12 cellular contexts compared by ENCODE assay signal in genomic region chr12:120132863-120133385, GRCh38. TPM values are rescaled to one million over a fixed set of nuclear protein-coding genes. Genes with fewer than 3 reads are reported as not detected.
DNase-seq lines count a peak whose midpoint lies in the region; ATAC-seq, FAIRE-seq and TF ChIP-seq lines count a peak whose summit lies in the region.
"Had no signal": no experiment of that assay in that cellular context is flagged by ENCODE, and none has a peak within 500 bp of the region (broad histone marks: within the 10 kb centered on the region; RNA-seq: fewer than 3 reads in every experiment).

No MANE protein-coding gene starts in this region.

- TF ChIP-seq CTCF in OCI-LY7 (conservative IDR thresholded peaks at IDR 0.05; ENCODE audit: low read length), result no peak

- peak; percentile 54 for TF ChIP-seq POLR2A in GM12891 (IDR thresholded peaks at IDR 0.05; ENCODE audit: low read depth, low read length)

- peak overlapping the region; percentile 39 for H3K4me3 ChIP-seq in OCI-LY7 (ENCODE audit: low read depth, low read length, poor library complexity, severe bottlenecking)

- H4K20me1 ChIP-seq in OCI-LY7 (ENCODE audit: insufficient read depth, low read length), result no peaks in the 10 kb centered on the region

- H2AFZ ChIP-seq in OCI-LY7 (ENCODE audit: low read length), result no peak overlapping the region

- intact Hi-C loops in OCI-LY7 (cut with micrococcal nuclease; ENCODE audit: unreplicated experiment), result loop anchor here (1.0 to 5.0 kb wide), 3 partner anchors 11 to 46 kb away; no protein-coding TSS in a partner anchor

- ATAC-seq in GM19372 (IDR thresholded peaks at IDR 0.05; ENCODE audit: low read depth, unreplicated experiment) (peak; percentile 94), HG02943 (IDR thresholded peaks at IDR 0.05; ENCODE audit: low read depth, unreplicated experiment) (peak; percentile 89)
- ATAC-seq: CD8-positive, alpha-beta T cell had no signal

- FAIRE-seq in GM12891 (lab: Jason Lieb, UNC), result peak; percentile 95

- no peaks in the 10 kb centered on the region for H3K9me2 ChIP-seq in OCI-LY7 (ENCODE audit: insufficient read depth, low read length)

- CTCF ChIA-PET in OCI-LY7 (lab: Charles Lee; ENCODE audit: unreplicated experiment), result interaction anchor here (0.5 to 0.9 kb wide), 2 partner anchors 20 to 22 kb away, joined by 3 read pairs; no protein-coding TSS in a partner anchor

- H3K27ac ChIP-seq in OCI-LY7 (ENCODE audit: low read depth, low read length, poor library complexity, severe bottlenecking), result peak overlapping the region; percentile 92

- peaks cover 33% of the 10 kb centered on the region for H3K4me1 ChIP-seq in OCI-LY7 (ENCODE audit: insufficient read depth, low read length, poor library complexity, severe bottlenecking)

- peak overlapping the region; percentile 81 for H3K4me2 ChIP-seq in OCI-LY7 (ENCODE audit: low read length)

- POLR2A ChIA-PET in OCI-LY7 (lab: Charles Lee), result interaction anchor here (0.6 to 3.5 kb wide), 12 partner anchors 10 to 192 kb away, joined by 3 to 48 read pairs (median 4); partner anchors contain the start of genes RAB35 and RPLP0

- H3K79me2 ChIP-seq in OCI-LY7 (ENCODE audit: insufficient read depth, low read depth, low read length), result no peaks in the 10 kb centered on the region

- peaks cover 95% of the 10 kb centered on the region for H3K36me3 ChIP-seq in OCI-LY7 (ENCODE audit: insufficient read depth, low read length)

- no peaks in the 10 kb centered on the region for H3K9me3 ChIP-seq in OCI-LY7 (ENCODE audit: low read length)

- no TSS peak for BruUV-seq in OCI-LY7 (replicated peaks; lab: Mats Ljungman, UMichigan)

- DNase-seq in GM12891 (ENCODE audit: insufficient read length, low spot score) (peak; percentile 68), OCI-LY7 (ENCODE audit: low spot score) (peak; percentile 83), superior temporal gyrus (ENCODE audit: extremely low spot score) (no peak), NCI-H2196 treated with DMSO at 0.1 percent for 48 hours (lab: John Stamatoyannopoulos, UW; ENCODE audit: unreplicated experiment) (no peak), SW480 (ENCODE audit: low spot score) (no peak), NCI-H146 (lab: John Stamatoyannopoulos, UW) (no peak)
- DNase-seq: activated CD4-positive, alpha-beta T cell treated with anti-CD3 and anti-CD28 coated beads, Interleukin-2, amount 10 ng/mL, durations not matched to agents 7 days and 5 days; CD8-positive, alpha-beta T cell; hypothalamus; NCI-H510A had no signal

TF ChIP-seq in GM12891, 5 proteins besides CTCF, POLR2A, EP300 and RAD21:
- TF ChIP-seq SPI1 (IDR thresholded peaks at IDR 0.05; ENCODE audit: low read depth, low read length), result peak; percentile 81
- TF ChIP-seq POU2F2 (IDR thresholded peaks at IDR 0.05; ENCODE audit: low read depth, low read length), result peak; percentile 89
- TF ChIP-seq PAX5 (IDR thresholded peaks at IDR 0.05; ENCODE audit: insufficient read depth, low read length, severe bottlenecking), result peak; percentile 53
- TF ChIP-seq POLR2AphosphoS5 (IDR thresholded peaks at IDR 0.05; ENCODE audit: low read depth, low read length), result no peak; the same call in 1 of the 2 replicates
- TF ChIP-seq TAF1 (IDR thresholded peaks at IDR 0.05; ENCODE audit: low read depth, low read length), result no peak

RNA-seq across cellular contexts. Expression of gene RAB35, which starts 16.4 kb away (rescaled TPM):
- polyA plus RNA-seq in GM12891 (2012; ENCODE audit: low read depth, missing spikeins), result 41.4 TPM
- total RNA-seq in OCI-LY7 (2014; rRNA removed; shearing (Covaris generic)), result 30.9 and 42.2 TPM in 2 replicates
- total RNA-seq in OCI-LY7 (2022), result 71.1 and 85.9 TPM in 2 replicates

Comparison
In these comparisons a context has a peak if more than half of its experiments do, and no peak if none do; other contexts are left out.
1. DNase-seq: peak in GM12891 (single experiment) and OCI-LY7 (single experiment); none in superior temporal gyrus (single experiment), NCI-H2196 treated with DMSO at 0.1 percent for 48 hours (single experiment), SW480 (single experiment) and NCI-H146 (single experiment).